ENCODE assay signal across 21 cellular contexts in genomic region chr4:156718226-156718625, GRCh38.
"Had no signal": no experiment of that assay in that cellular context is flagged by ENCODE, and none has a peak within 500 bp of the region (broad histone marks: within the 10 kb centered on the region; RNA-seq: fewer than 3 reads in every experiment).

No MANE protein-coding gene starts in this region.

- H3K36me3 ChIP-seq: gastroesophageal sphincter, thoracic aorta, upper lobe of left lung, WERI-Rb-1 had no signal

- H3K4me1 Mint-ChIP-seq: naive B cell, neural crest cell had no signal

- H3K9me3 ChIP-seq: gastroesophageal sphincter, thoracic aorta, upper lobe of left lung had no signal

- H3K27ac ChIP-seq: gastroesophageal sphincter, thoracic aorta, upper lobe of left lung, WERI-Rb-1 had no signal

- H3K4me3 ChIP-seq: gastroesophageal sphincter, lung, thoracic aorta, upper lobe of left lung had no signal

- H3K27ac Mint-ChIP-seq: activated CD8-positive, alpha-beta T cell treated with anti-CD3 and anti-CD28 coated beads, Interleukin-2, amount 10 ng/mL, durations not matched to agents 7 days and 5 days; activated T-helper 1 cell treated with anti-CD3 and anti-CD28 coated beads, Interleukin-12 subunit alpha, Interleukin-12 subunit beta, Interleukin-2, Interleukin-4 antibody, amounts not matched to agents 30 ng/mL and 10 ng/mL and 1 ng/mL, durations not matched to agents 14 hours and 24 hours and 36 hours; naive B cell had no signal

- H3K27me3 ChIP-seq: gastroesophageal sphincter, upper lobe of left lung had no signal

- H3K4me3 Mint-ChIP-seq: activated CD8-positive, alpha-beta T cell treated with anti-CD3 and anti-CD28 coated beads, Interleukin-2, amount 10 ng/mL, durations not matched to agents 7 days and 5 days; activated T-helper 1 cell treated with anti-CD3 and anti-CD28 coated beads, Interleukin-12 subunit alpha, Interleukin-12 subunit beta, Interleukin-2, Interleukin-4 antibody, amounts not matched to agents 30 ng/mL and 10 ng/mL and 1 ng/mL, durations not matched to agents 14 hours and 24 hours and 36 hours; naive B cell; neural crest cell had no signal

- DNase-seq: activated CD4-positive, alpha-beta T cell treated with anti-CD3 and anti-CD28 coated beads for 1 hour; activated CD4-positive, alpha-beta T cell treated with anti-CD3 and anti-CD28 coated beads, Interleukin-2, amount 50 U/mL, for 1 hour; activated CD8-positive, alpha-beta T cell treated with anti-CD3 and anti-CD28 coated beads, Interleukin-2, amount 10 ng/mL, durations not matched to agents 7 days and 5 days; activated gamma-delta T cell; activated naive CD4-positive, alpha-beta T cell treated with anti-CD3 and anti-CD28 coated beads, Interleukin-2, amount 50 U/mL, for 16 hours; aorta; cortex of kidney; head of caudate nucleus; islet precursor cell; naive B cell; stimulated activated CD4-positive, alpha-beta T cell treated with anti-CD3 and anti-CD28 coated beads, Interleukin-4, amount 100 ng/mL, for 24 hours; stimulated activated naive CD4-positive, alpha-beta T cell treated with Interleukin-2 at 50 U/mL for 16 hours; T-helper 1 cell; upper lobe of left lung; WERI-Rb-1 had no signal

- ATAC-seq: activated CD8-positive, alpha-beta T cell treated with anti-CD3 and anti-CD28 coated beads, Interleukin-2, amount 10 ng/mL, durations not matched to agents 7 days and 5 days; gastroesophageal sphincter; sciatic nerve had no signal

- H3K4me1 ChIP-seq: gastroesophageal sphincter, upper lobe of left lung had no signal

- H3K36me3 Mint-ChIP-seq: naive B cell had no signal

- H3K9me3 Mint-ChIP-seq: activated T-helper 1 cell treated with anti-CD3 and anti-CD28 coated beads, Interleukin-12 subunit alpha, Interleukin-12 subunit beta, Interleukin-2, Interleukin-4 antibody, amounts not matched to agents 30 ng/mL and 10 ng/mL and 1 ng/mL, durations not matched to agents 14 hours and 24 hours and 36 hours had no signal

- H3K27me3 Mint-ChIP-seq: naive B cell had no signal
